17 cellular contexts compared by ENCODE assay signal in the genomic region with DNA sequence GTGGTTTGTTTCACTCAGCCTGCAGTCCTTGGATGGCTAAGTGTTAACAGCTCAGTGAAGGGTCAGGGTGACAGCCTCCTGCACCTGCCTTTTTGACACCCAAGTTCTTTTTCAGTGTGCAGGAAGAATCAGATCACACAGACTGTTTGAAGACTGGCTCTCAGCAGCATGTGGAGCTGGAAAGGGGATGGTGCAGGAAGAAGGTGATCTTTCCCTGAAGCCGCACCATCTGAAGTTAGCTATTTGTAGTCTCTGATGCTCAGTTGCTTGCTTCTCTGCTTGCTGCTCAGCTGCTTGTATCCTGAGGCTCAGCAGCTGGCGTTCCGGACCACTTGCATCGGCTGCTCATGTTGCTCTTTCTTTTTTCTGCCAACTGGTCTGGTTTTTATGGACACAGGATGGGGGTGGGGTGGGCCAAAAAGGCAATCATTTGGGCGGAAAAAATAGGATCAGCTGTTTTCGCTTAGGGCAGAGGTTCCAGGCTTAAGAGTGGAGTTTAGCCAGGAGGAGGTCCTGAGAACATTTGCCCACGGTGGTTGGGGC. TPM values are rescaled to one million over a fixed set of nuclear protein-coding genes. Genes with fewer than 3 reads are reported as not detected.
DNase-seq lines count a peak whose midpoint lies in the region; ATAC-seq and TF ChIP-seq lines count a peak whose summit lies in the region.
"Had no signal": no experiment of that assay in that cellular context is flagged by ENCODE, and none has a peak within 500 bp of the region (broad histone marks: within the 10 kb centered on the region; RNA-seq: fewer than 3 reads in every experiment).

No MANE protein-coding gene starts in this region.

- TF ChIP-seq CTCF in BJ (IDR thresholded peaks at IDR 0.05; ENCODE audit: insufficient read depth, low read depth, low read length): no peak
- TF ChIP-seq CTCF in CD8-positive, alpha-beta T cell (IDR thresholded peaks at IDR 0.05): no peak

- ATAC-seq in HG03460 (IDR thresholded peaks at IDR 0.05; ENCODE audit: unreplicated experiment): no peak
- ATAC-seq in HG03342 (IDR thresholded peaks at IDR 0.05; ENCODE audit: unreplicated experiment): no peak
- no peak for ATAC-seq in CD8-positive, alpha-beta T cell
- ATAC-seq: effector memory CD8-positive, alpha-beta T cell; gastrocnemius medialis had no signal

- no peak overlapping the region for H3K4me3 ChIP-seq in BJ (ENCODE audit: low read depth, low read length)
- no peak overlapping the region for H3K4me3 ChIP-seq in CD8-positive, alpha-beta T cell (ENCODE audit: low read depth, low read length)
- H3K4me3 ChIP-seq: gastrocnemius medialis, thoracic aorta had no signal

- no peaks in the 10 kb centered on the region for H3K4me1 ChIP-seq in CD8-positive, alpha-beta T cell (ENCODE audit: insufficient read depth, low read length)
- H3K4me1 ChIP-seq: gastrocnemius medialis had no signal

- no peaks in the 10 kb centered on the region for H3K27me3 ChIP-seq in BJ (ENCODE audit: control insufficient read depth, insufficient read depth, low read length)
- no peaks in the 10 kb centered on the region for H3K27me3 ChIP-seq in CD8-positive, alpha-beta T cell (ENCODE audit: insufficient read depth, low read length)
- H3K27me3 ChIP-seq: gastrocnemius medialis had no signal

- H3K27ac Mint-ChIP-seq in CD8-positive, alpha-beta T cell: no peak overlapping the region
- H3K27ac Mint-ChIP-seq: activated naive CD4-positive, alpha-beta T cell treated with anti-CD3 and anti-CD28 coated beads for 36 hours; effector memory CD8-positive, alpha-beta T cell; mesothelial cell of epicardium had no signal

- no peak overlapping the region for H3K4me3 Mint-ChIP-seq in CD8-positive, alpha-beta T cell
- H3K4me3 Mint-ChIP-seq: activated naive CD4-positive, alpha-beta T cell treated with anti-CD3 and anti-CD28 coated beads for 36 hours; effector memory CD8-positive, alpha-beta T cell; mesothelial cell of epicardium had no signal

- H3K27me3 Mint-ChIP-seq in CD8-positive, alpha-beta T cell (ENCODE audit: low read depth): peaks cover 4% of the 10 kb centered on the region

- H3K4me1 Mint-ChIP-seq in CD8-positive, alpha-beta T cell (ENCODE audit: low read depth): peaks cover under 1% of the 10 kb centered on the region

- H3K9me3 Mint-ChIP-seq in CD8-positive, alpha-beta T cell: peaks cover 9% of the 10 kb centered on the region
- H3K9me3 Mint-ChIP-seq: effector memory CD8-positive, alpha-beta T cell had no signal

- H3K9me3 ChIP-seq in CD8-positive, alpha-beta T cell (ENCODE audit: low read length): no peaks in the 10 kb centered on the region
- H3K9me3 ChIP-seq: SK-N-SH had no signal

- H3K36me3 Mint-ChIP-seq in CD8-positive, alpha-beta T cell: no peaks in the 10 kb centered on the region

- no peaks in the 10 kb centered on the region for H3K36me3 ChIP-seq in BJ (ENCODE audit: control insufficient read depth, insufficient read depth, low read length)
- H3K36me3 ChIP-seq in CD8-positive, alpha-beta T cell (ENCODE audit: insufficient read depth, low read length): no peaks in the 10 kb centered on the region
- H3K36me3 ChIP-seq: gastrocnemius medialis, thoracic aorta had no signal

- POLR2A ChIA-PET in BJ (lab: Charles Lee): no interaction called here
- POLR2A ChIA-PET in CD8-positive, alpha-beta T cell (lab: Charles Lee): no interaction called here

- DNase-seq in BJ (ENCODE audit: low read depth) (peak; percentile 17), NCI-H1105 (lab: John Stamatoyannopoulos, UW) (peak; percentile 3), NCI-H524 treated with DMSO at 0.1 percent for 48 hours (lab: John Stamatoyannopoulos, UW) (peak; percentile 2), left kidney (ENCODE audit: low read depth, low spot score) (peak; percentile 96), NCI-H128 (lab: John Stamatoyannopoulos, UW; ENCODE audit: unreplicated experiment) (no peak)
- no peak for DNase-seq in CD8-positive, alpha-beta T cell
- DNase-seq: ACHN; activated naive CD4-positive, alpha-beta T cell treated with anti-CD3 and anti-CD28 coated beads for 36 hours; effector memory CD8-positive, alpha-beta T cell; gastrocnemius medialis; SK-N-SH had no signal

- CTCF ChIA-PET in BJ (lab: Yijun Ruan, JAX): interaction anchor here (1.3 to 2.5 kb wide), 4 partner anchors 13 to 180 kb away, joined by 6 to 12 read pairs (median 7); a partner anchor contains a TSS
- CTCF ChIA-PET in CD8-positive, alpha-beta T cell (lab: Charles Lee): interaction anchor here (1.0 to 4.2 kb wide), 3 partner anchors 16 to 180 kb away, joined by 4 to 13 read pairs (median 7); a partner anchor contains a TSS

- intact Hi-C loops in CD8-positive, alpha-beta T cell (cut with DNase I, micrococcal nuclease): loop anchor here in 1 of 2 experiments (10.0 kb wide), 1 partner anchor 51 kb away; no protein-coding TSS in a partner anchor

- no peak overlapping the region for H3K27ac ChIP-seq in CD8-positive, alpha-beta T cell (ENCODE audit: low read depth, low read length)
- H3K27ac ChIP-seq: gastrocnemius medialis, thoracic aorta had no signal

RNA-seq across cellular contexts. Expression of a gene that starts 15.9 kb away (rescaled TPM):
- 16.3 and 16.7 TPM in 2 replicates for polyA plus RNA-seq in BJ (2011; rRNA removed)
- 15.1 and 16.1 TPM in 2 replicates for polyA minus RNA-seq in BJ (2011; rRNA and poly(A)+ RNA removed)
- total RNA-seq in CD8-positive, alpha-beta T cell: 1 to 10 TPM; 4.0 to 4.1 TPM

RNA-seq across cellular contexts. Expression of a gene that starts 56.1 kb away (rescaled TPM):
- not detected in 2 replicates for polyA plus RNA-seq in BJ (2011; rRNA removed)
- not detected in 2 replicates for polyA minus RNA-seq in BJ (2011; rRNA and poly(A)+ RNA removed)
- total RNA-seq in CD8-positive, alpha-beta T cell: not detected
- total RNA-seq: activated naive CD4-positive, alpha-beta T cell treated with anti-CD3 and anti-CD28 coated beads for 36 hours; bronchial epithelial cell; mesothelial cell of epicardium; posterior vena cava; thoracic aorta had no signal
- polyA plus RNA-seq: SK-N-SH had no signal

Comparison
In these comparisons a context has a peak if more than half of its experiments do, and no peak if none do; other contexts are left out.
1. DNase-seq: peak in BJ (single experiment), NCI-H1105 (single experiment), NCI-H524 treated with DMSO at 0.1 percent for 48 hours (single experiment) and left kidney (single experiment); none in NCI-H128 (single experiment) and CD8-positive, alpha-beta T cell (0 of 7).